ENCODE assay signal across 30 cellular contexts in the genomic region with DNA sequence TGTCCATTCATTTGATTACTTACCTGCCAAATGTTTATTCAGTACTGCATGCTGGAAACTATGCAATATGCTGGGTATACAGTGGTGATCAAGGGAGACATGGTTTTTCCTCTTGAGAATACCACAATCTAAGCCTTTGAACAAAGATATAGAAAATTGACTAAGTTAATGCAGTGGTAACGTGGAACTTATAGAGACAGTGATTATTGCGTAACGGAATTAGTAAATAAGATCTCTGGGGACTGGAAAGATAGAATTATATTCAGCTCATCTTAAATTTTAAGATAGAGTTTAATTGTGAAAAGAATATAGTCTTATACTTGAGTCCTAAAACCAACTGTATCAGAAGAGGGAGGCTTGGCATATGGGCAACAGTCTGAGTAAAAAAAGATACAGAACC.
"Had no signal": no experiment of that assay in that cellular context is flagged by ENCODE, and none has a peak within 500 bp of the region (broad histone marks: within the 10 kb centered on the region; RNA-seq: fewer than 3 reads in every experiment).

No MANE protein-coding gene starts in this region.

- H3K9me3 ChIP-seq: left lung, lower lobe of right lung, mucosa of descending colon, pancreas, prostate gland, sigmoid colon, spleen, suprapubic skin, thoracic aorta, tibial artery, upper lobe of right lung had no signal

- FAIRE-seq: islet of Langerhans, kidney, pancreas, small intestine, urothelium cell line had no signal

- DNase-seq: hypothalamus; immature natural killer cell; kidney; left colon; left lung; lower lobe of right lung; mammary epithelial cell; mesendoderm; mucosa of descending colon; naive thymus-derived CD4-positive, alpha-beta T cell; nucleus accumbens; pancreas; posterior cingulate gyrus; retina; right cardiac atrium; sigmoid colon; small intestine; spleen; stimulated activated CD4-positive, alpha-beta T cell treated with anti-CD3 and anti-CD28 coated beads, Interleukin-4, amount 100 ng/mL, for 24 hours; stimulated activated naive CD4-positive, alpha-beta T cell; tibial artery; trophoblast cell; upper lobe of right lung had no signal

- H3K4me1 ChIP-seq: prostate gland had no signal

- H3K27ac ChIP-seq: left lung, lower lobe of right lung, pancreas, spleen, suprapubic skin, thoracic aorta, tibial artery, upper lobe of right lung had no signal

- H3K27me3 ChIP-seq: left lung, pancreas, sigmoid colon, spleen, suprapubic skin, tibial artery, upper lobe of right lung had no signal

- H3K4me3 ChIP-seq: left lung, lower lobe of right lung, mucosa of descending colon, pancreas, prostate gland, sigmoid colon, spleen, suprapubic skin, thoracic aorta, tibial artery, upper lobe of right lung had no signal

- ATAC-seq: left lung; lower lobe of right lung; mucosa of descending colon; naive thymus-derived CD4-positive, alpha-beta T cell; natural killer cell treated with Interleukin-12 subunit alpha and Interleukin-12 subunit beta and Interleukin-15 and Interleukin-18, amount 100 ng/mL, for 72 hours; right cardiac atrium; stimulated activated effector memory CD8-positive, alpha-beta T cell treated with anti-CD3 and anti-CD28 coated beads, Interleukin-12 subunit alpha, Interleukin-12 subunit beta, amount 100 ng/mL, for 72 hours; upper lobe of right lung had no signal

- H3K36me3 ChIP-seq: left lung, lower lobe of right lung, pancreas, prostate gland, sigmoid colon, spleen, suprapubic skin, thoracic aorta, tibial artery, upper lobe of right lung had no signal
